21 cellular contexts compared by ENCODE assay signal in genomic region chr20:61833807-61834610, GRCh38.
"Had no signal": no experiment of that assay in that cellular context is flagged by ENCODE, and none has a peak within 500 bp of the region (broad histone marks: within the 10 kb centered on the region; RNA-seq: fewer than 3 reads in every experiment).

No MANE protein-coding gene starts in this region.

- ATAC-seq: body of pancreas; foreskin keratinocyte; sciatic nerve; stimulated activated naive B cell treated with anti-CD40 and anti-IgM and Interleukin-4, amounts not matched to agents 10 μg/mL and 1 μg/mL and 100 μg/mL, for 72 hours had no signal

- H3K4me3 ChIP-seq: body of pancreas, cardiac muscle cell, vagina had no signal

- H3K36me3 ChIP-seq: cardiac muscle cell, vagina had no signal

- H3K4me1 ChIP-seq: body of pancreas, foreskin keratinocyte, vagina had no signal

- FAIRE-seq: small intestine had no signal

- H3K36me3 Mint-ChIP-seq: activated naive CD4-positive, alpha-beta T cell treated with anti-CD3 and anti-CD28 coated beads, Interleukin-2, amount 50 U/mL, for 24 hours; stimulated activated naive B cell treated with anti-CD40 and anti-IgM and Interleukin-4, amounts not matched to agents 10 μg/mL and 1 μg/mL and 100 μg/mL, for 72 hours; type B pancreatic cell had no signal

- H3K9me3 ChIP-seq: body of pancreas, vagina had no signal

- H3K27ac Mint-ChIP-seq: activated naive CD4-positive, alpha-beta T cell treated with anti-CD3 and anti-CD28 coated beads, Interleukin-2, amount 50 U/mL, for 24 hours; dendritic cell treated with granulocyte-macrophage colony-stimulating factor and Interleukin-4, amounts not matched to agents 40 ng/mL and 50 ng/mL, for 4 days; nephron; stimulated activated naive B cell treated with anti-CD40 and anti-IgM and Interleukin-4, amounts not matched to agents 10 μg/mL and 1 μg/mL and 100 μg/mL, for 72 hours; T-helper 2 cell treated with Interferon-gamma antibody and Interleukin-4, amounts not matched to agents 5 μg/mL and 100 μg/mL, for 36 hours; type B pancreatic cell had no signal

- H3K9me3 Mint-ChIP-seq: activated naive CD4-positive, alpha-beta T cell treated with anti-CD3 and anti-CD28 coated beads, Interleukin-2, amount 50 U/mL, for 24 hours; dendritic cell treated with granulocyte-macrophage colony-stimulating factor and Interleukin-4, amounts not matched to agents 40 ng/mL and 50 ng/mL, for 4 days; T-helper 2 cell treated with Interferon-gamma antibody and Interleukin-4, amounts not matched to agents 5 μg/mL and 100 μg/mL, for 36 hours; type B pancreatic cell had no signal

- H3K27ac ChIP-seq: body of pancreas, cardiac muscle cell, foreskin keratinocyte, vagina, VCaP had no signal

- H3K4me1 Mint-ChIP-seq: activated naive CD4-positive, alpha-beta T cell treated with anti-CD3 and anti-CD28 coated beads, Interleukin-2, amount 50 U/mL, for 24 hours; nephron; stimulated activated naive B cell treated with anti-CD40 and anti-IgM and Interleukin-4, amounts not matched to agents 10 μg/mL and 1 μg/mL and 100 μg/mL, for 72 hours had no signal

- H3K27me3 ChIP-seq: body of pancreas, vagina had no signal

- DNase-seq: activated CD4-positive, CD25-positive, alpha-beta regulatory T cell treated with anti-CD3 and anti-CD28 coated beads, Interleukin-2, amount 50 U/mL, for 72 hours; activated gamma-delta T cell treated with Interleukin-2 at 50 U/mL for 16 hours; activated T-cell treated with anti-CD3 and anti-CD28 coated beads, Interleukin-2, amount 50 U/mL, for 1 hour; anterior cingulate cortex; body of pancreas; effector CD4-positive, alpha-beta T cell; foreskin keratinocyte; hippocampal formation; mesenchymal stem cell; small intestine; stimulated activated CD4-positive, alpha-beta T cell treated with anti-CD3 and anti-CD28 coated beads, Interleukin-15, amount 100 ng/mL, for 24 hours; stimulated activated naive B cell treated with anti-CD40 and anti-IgM and Interleukin-4, amounts not matched to agents 10 μg/mL and 1 μg/mL and 100 μg/mL, for 72 hours had no signal

- H3K4me3 Mint-ChIP-seq: activated naive CD4-positive, alpha-beta T cell treated with anti-CD3 and anti-CD28 coated beads, Interleukin-2, amount 50 U/mL, for 24 hours; dendritic cell treated with granulocyte-macrophage colony-stimulating factor and Interleukin-4, amounts not matched to agents 40 ng/mL and 50 ng/mL, for 4 days; nephron; stimulated activated naive B cell treated with anti-CD40 and anti-IgM and Interleukin-4, amounts not matched to agents 10 μg/mL and 1 μg/mL and 100 μg/mL, for 72 hours; T-helper 2 cell treated with Interferon-gamma antibody and Interleukin-4, amounts not matched to agents 5 μg/mL and 100 μg/mL, for 36 hours; type B pancreatic cell had no signal
